Comparison of ENCODE assay signal across 13 cellular contexts in genomic region chr12:105204916-105205315, GRCh38. TPM values are rescaled to one million over a fixed set of nuclear protein-coding genes. Genes with fewer than 3 reads are reported as not detected.
DNase-seq lines count a peak whose midpoint lies in the region; ATAC-seq and TF ChIP-seq lines count a peak whose summit lies in the region.
"Had no signal": no experiment of that assay in that cellular context is flagged by ENCODE, and none has a peak within 500 bp of the region (broad histone marks: within the 10 kb centered on the region; RNA-seq: fewer than 3 reads in every experiment).

No MANE protein-coding gene starts in this region.

- peaks cover 7% of the 10 kb centered on the region for H3K4me1 Mint-ChIP-seq in activated T-cell treated with anti-CD3 and anti-CD28 coated beads, Interleukin-2, amount 50 U/mL, for 4 hours (ENCODE audit: low read depth)

- no peaks in the 10 kb centered on the region for H3K9me3 Mint-ChIP-seq in activated T-cell treated with anti-CD3 and anti-CD28 coated beads, Interleukin-2, amount 50 U/mL, for 4 hours
- H3K9me3 Mint-ChIP-seq: dendritic cell treated with granulocyte-macrophage colony-stimulating factor and Interleukin-4, amounts not matched to agents 40 ng/mL and 50 ng/mL, for 4 days; immature natural killer cell had no signal

- no peaks in the 10 kb centered on the region for H3K27me3 Mint-ChIP-seq in activated T-cell treated with anti-CD3 and anti-CD28 coated beads, Interleukin-2, amount 50 U/mL, for 4 hours (ENCODE audit: low read depth)
- H3K27me3 Mint-ChIP-seq: dendritic cell treated with granulocyte-macrophage colony-stimulating factor and Interleukin-4, amounts not matched to agents 40 ng/mL and 50 ng/mL, for 4 days had no signal

- no peaks in the 10 kb centered on the region for H3K27me3 ChIP-seq in foreskin keratinocyte

- H3K36me3 Mint-ChIP-seq in activated T-cell treated with anti-CD3 and anti-CD28 coated beads, Interleukin-2, amount 50 U/mL, for 4 hours (ENCODE audit: insufficient read depth), result peaks cover 44% of the 10 kb centered on the region

- H3K4me3 Mint-ChIP-seq in activated T-cell treated with anti-CD3 and anti-CD28 coated beads, Interleukin-2, amount 50 U/mL, for 4 hours, result no peak overlapping the region
- H3K4me3 Mint-ChIP-seq: dendritic cell treated with granulocyte-macrophage colony-stimulating factor and Interleukin-4, amounts not matched to agents 40 ng/mL and 50 ng/mL, for 4 days; immature natural killer cell had no signal

- peak overlapping the region; percentile 79 for H3K27ac ChIP-seq in foreskin keratinocyte
- H3K27ac ChIP-seq: PC-9 had no signal

- H3K4me1 ChIP-seq in foreskin keratinocyte, result no peaks in the 10 kb centered on the region

- DNase-seq in activated CD4-positive, alpha-beta T cell treated with anti-CD3 and anti-CD28 coated beads for 48 hours, result peak; percentile 64
- no peak for DNase-seq in activated CD4-positive, alpha-beta T cell treated with anti-CD3 and anti-CD28 coated beads for 1 hour
- no peak for DNase-seq in activated T-cell treated with anti-CD3 and anti-CD28 coated beads, Interleukin-2, amount 50 U/mL, for 4 hours
- peak; percentile 41 to 77 for DNase-seq in foreskin keratinocyte
- peak; percentile 47 for DNase-seq in stimulated activated CD8-positive, alpha-beta memory T cell treated with anti-CD3 and anti-CD28 coated beads, Interleukin-4, amount 100 ng/mL, for 48 hours
- DNase-seq in KG1 (lab: John Stamatoyannopoulos, UW), result no peak
- no peak for DNase-seq in T-helper 9 cell
- DNase-seq in NCI-H524 treated with DMSO at 0.1 percent for 48 hours (lab: John Stamatoyannopoulos, UW), result no peak
- DNase-seq: activated CD4-positive, CD25-positive, alpha-beta regulatory T cell treated with anti-CD3 and anti-CD28 coated beads, Interleukin-2, amount 50 U/mL, for 72 hours; AML-193; immature natural killer cell; PC-9 had no signal

- TF ChIP-seq CTCF in foreskin keratinocyte (conservative IDR thresholded peaks at IDR 0.05), result no peak

- peak; percentile 66 to 70 for ATAC-seq in activated T-cell treated with anti-CD3 and anti-CD28 coated beads, Interleukin-2, amount 50 U/mL, for 4 hours
- ATAC-seq in foreskin keratinocyte, result peak; percentile 74

RNA-seq across cellular contexts. Expression of gene APPL2, which starts 31.1 kb away (rescaled TPM):
- total RNA-seq in activated T-cell treated with anti-CD3 and anti-CD28 coated beads, Interleukin-2, amount 50 U/mL, for 4 hours, result 1 to 10 TPM; 7.8 to 8.6 (median 8.0) TPM
- 23.3 and 31.2 TPM in 2 replicates for total RNA-seq in foreskin keratinocyte
- 10.9 and 12.0 TPM in 2 replicates for polyA plus RNA-seq in foreskin keratinocyte

Comparison
In these comparisons a context has a peak if more than half of its experiments do, and no peak if none do; other contexts are left out.
1. DNase-seq: peak in activated CD4-positive, alpha-beta T cell treated with anti-CD3 and anti-CD28 coated beads for 48 hours (single experiment), foreskin keratinocyte (2 of 2) and stimulated activated CD8-positive, alpha-beta memory T cell treated with anti-CD3 and anti-CD28 coated beads, Interleukin-4, amount 100 ng/mL, for 48 hours (single experiment); none in activated CD4-positive, alpha-beta T cell treated with anti-CD3 and anti-CD28 coated beads for 1 hour (single experiment), activated T-cell treated with anti-CD3 and anti-CD28 coated beads, Interleukin-2, amount 50 U/mL, for 4 hours (single experiment), KG1 (single experiment), T-helper 9 cell (single experiment) and NCI-H524 treated with DMSO at 0.1 percent for 48 hours (single experiment).